In the genomic region with DNA sequence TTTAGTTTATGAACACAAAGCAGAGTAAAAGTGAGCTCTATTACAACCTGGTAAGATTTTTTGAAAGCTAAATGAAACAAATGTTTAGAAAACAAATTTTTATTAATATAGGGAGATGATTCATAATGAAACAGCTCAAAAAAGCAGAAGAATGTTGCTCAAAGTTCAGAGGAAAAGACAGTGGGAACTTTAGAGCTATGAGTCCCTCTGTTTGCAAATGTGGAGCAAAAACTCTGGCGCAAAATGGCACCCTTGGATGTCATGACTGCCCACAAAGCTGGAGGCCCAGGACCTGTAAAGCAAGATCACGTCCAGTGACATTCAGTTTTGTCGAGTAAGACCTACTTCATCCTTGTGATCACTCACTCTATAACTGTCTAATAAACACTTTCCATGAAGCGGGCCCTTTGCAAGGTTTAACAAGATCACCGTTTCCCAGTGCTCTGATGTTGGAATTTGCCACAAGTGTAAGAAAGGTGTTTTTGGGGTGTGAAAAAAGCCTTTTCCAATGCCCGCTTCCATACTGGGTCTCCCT, we compare ENCODE assay signal across 1 cellular context.
TF ChIP-seq lines count a peak whose summit lies in the region.

No MANE protein-coding gene starts in this region.

TF ChIP-seq in GM23338, 12 proteins besides CTCF, POLR2A, EP300 and RAD21 (continued from another document):
- TF ChIP-seq, protein P1, sequence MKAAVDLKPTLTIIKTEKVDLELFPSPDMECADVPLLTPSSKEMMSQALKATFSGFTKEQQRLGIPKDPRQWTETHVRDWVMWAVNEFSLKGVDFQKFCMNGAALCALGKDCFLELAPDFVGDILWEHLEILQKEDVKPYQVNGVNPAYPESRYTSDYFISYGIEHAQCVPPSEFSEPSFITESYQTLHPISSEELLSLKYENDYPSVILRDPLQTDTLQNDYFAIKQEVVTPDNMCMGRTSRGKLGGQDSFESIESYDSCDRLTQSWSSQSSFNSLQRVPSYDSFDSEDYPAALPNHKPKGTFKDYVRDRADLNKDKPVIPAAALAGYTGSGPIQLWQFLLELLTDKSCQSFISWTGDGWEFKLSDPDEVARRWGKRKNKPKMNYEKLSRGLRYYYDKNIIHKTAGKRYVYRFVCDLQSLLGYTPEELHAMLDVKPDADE (IDR thresholded peaks at IDR 0.05), result no peak
- TF ChIP-seq POLR2AphosphoS5 (IDR thresholded peaks at IDR 0.05; ENCODE audit: low read depth), result no peak
